In genomic region chr3:49470714-49471420, GRCh38 we compare ENCODE assay signal across 8 cellular contexts. TPM values are rescaled to one million over a fixed set of nuclear protein-coding genes. Genes with fewer than 3 reads are reported as not detected.
DNase-seq lines count a peak whose midpoint lies in the region; ATAC-seq and TF ChIP-seq lines count a peak whose summit lies in the region.

No MANE protein-coding gene starts in this region.

- DNase-seq in CD4-positive, alpha-beta T cell = no peak
- DNase-seq in HT-29 (ENCODE audit: low spot score) (peak; percentile 14), adipocyte (ENCODE audit: low read depth) (peak; percentile 55), left colon (no peak), suprapubic skin (ENCODE audit: low spot score in 2 of 2) (no peak), NCI-H524 (lab: John Stamatoyannopoulos, UW) (no peak)

- no peaks in the 10 kb centered on the region for H3K9me3 Mint-ChIP-seq in CD4-positive, alpha-beta T cell

- WGBS in suprapubic skin = 2% methylated on average over 23 of the region's 23 CpGs

- TF ChIP-seq POLR2A in suprapubic skin (IDR thresholded peaks at IDR 0.05) = no peak

- peak overlapping the region; percentile 86 for H3K27ac ChIP-seq in CD4-positive, alpha-beta T cell (ENCODE audit: low read depth, low read length)
- H3K27ac ChIP-seq in suprapubic skin = peak overlapping the region; percentile 96

- H3K36me3 ChIP-seq in adipocyte (ENCODE audit: control insufficient read depth, insufficient read depth, low read length, severe bottlenecking) (no peaks in the 10 kb centered on the region), suprapubic skin (no peaks in the 10 kb centered on the region)

- peak overlapping the region; percentile 88 for H3K4me3 ChIP-seq in adipocyte (ENCODE audit: low read length)
- H3K4me3 ChIP-seq in suprapubic skin = peak overlapping the region; percentile 83

- peak; percentile 31 for ATAC-seq in CD4-positive, alpha-beta T cell (ENCODE audit: poor library complexity)
- ATAC-seq in GM19438 (IDR thresholded peaks at IDR 0.05; ENCODE audit: low read depth, unreplicated experiment) (peak; percentile 21), left colon (peak; percentile 22), HG03039 (IDR thresholded peaks at IDR 0.05; ENCODE audit: unreplicated experiment) (no peak)

- no peak for TF ChIP-seq CTCF in CD4-positive, alpha-beta T cell (IDR thresholded peaks at IDR 0.05)
- no peak for TF ChIP-seq CTCF in suprapubic skin (IDR thresholded peaks at IDR 0.05)

- H3K27me3 ChIP-seq in CD4-positive, alpha-beta T cell (ENCODE audit: control insufficient read depth, insufficient read depth, low read length) = no peaks in the 10 kb centered on the region
- H3K27me3 ChIP-seq in adipocyte (replicated peaks; ENCODE audit: control insufficient read depth, insufficient read depth, low read length) (no peaks in the 10 kb centered on the region), suprapubic skin (no peaks in the 10 kb centered on the region)

- no peak for TF ChIP-seq EP300 in suprapubic skin (IDR thresholded peaks at IDR 0.05)

- CTCF ChIA-PET in CD4-positive, alpha-beta T cell (lab: Charles Lee) = interaction anchor here (1.7 to 3.4 kb wide), 3 partner anchors 22 to 131 kb away, joined by 6 to 13 read pairs (median 12); partner anchors contain the start of gene USP4

- POLR2A ChIA-PET in CD4-positive, alpha-beta T cell (lab: Charles Lee) = interaction anchor here (0.6 to 2.6 kb wide), 17 partner anchors 8 to 754 kb away, joined by 3 to 43 read pairs (median 6); partner anchors contain the start of genes IP6K2, NDUFAF3, NICN1 and QRICH1

- H3K36me3 Mint-ChIP-seq in CD4-positive, alpha-beta T cell (ENCODE audit: low read depth) = peaks cover 12% of the 10 kb centered on the region

- H3K27ac Mint-ChIP-seq in CD4-positive, alpha-beta T cell = peak overlapping the region; percentile 95

- peak overlapping the region; percentile 93 for H3K9ac ChIP-seq in adipocyte (ENCODE audit: low read length)

- peak overlapping the region; percentile 88 for H3K4me3 Mint-ChIP-seq in CD4-positive, alpha-beta T cell

- intact Hi-C loops in CD4-positive, alpha-beta T cell (cut with DNase I, micrococcal nuclease) = loop anchor here in 1 of 2 experiments (1.0 to 5.0 kb wide), 3 partner anchors 42 to 379 kb away; partner anchors contain the start of genes APEH, NICN1 and QRICH1
- intact Hi-C loops in left colon (cut with DNase I, micrococcal nuclease) = no loop called here

- peaks cover 23% of the 10 kb centered on the region for H3K4me1 Mint-ChIP-seq in CD4-positive, alpha-beta T cell (ENCODE audit: low read depth)

- H3K27me3 Mint-ChIP-seq in CD4-positive, alpha-beta T cell = no peaks in the 10 kb centered on the region

- H3K9me3 ChIP-seq in CD4-positive, alpha-beta T cell (ENCODE audit: control insufficient read depth, low read length) = no peaks in the 10 kb centered on the region
- H3K9me3 ChIP-seq in adipocyte (ENCODE audit: control insufficient read depth, low read length) (no peaks in the 10 kb centered on the region), suprapubic skin (no peaks in the 10 kb centered on the region)

- H3K4me1 ChIP-seq in adipocyte (ENCODE audit: control insufficient read depth, insufficient read depth, low read length) (peaks cover 29% of the 10 kb centered on the region), suprapubic skin (peaks cover 32% of the 10 kb centered on the region)

RNA-seq across cellular contexts. Expression of gene DAG1, which starts 0.8 kb away (rescaled TPM):
- 10 to 100 TPM; 15.0 to 18.3 TPM for total RNA-seq in CD4-positive, alpha-beta T cell
- total RNA-seq in HT-29 (2014; rRNA removed; shearing (Covaris generic)) = 64.2 and 72.9 TPM in 2 replicates
- total RNA-seq in left colon (100 to 1,000 TPM in 1 of 2 donors, 10 to 100 TPM in 1; 88.3 to 107 TPM), suprapubic skin (100 to 1,000 TPM in 1 of 4 donors, 10 to 100 TPM in 3; 42.1 to 102 (median 76.6) TPM)

RNA-seq across cellular contexts. Expression of gene NICN1, which starts 41.7 kb away (rescaled TPM):
- 10 to 100 TPM; 25.0 to 25.1 TPM for total RNA-seq in CD4-positive, alpha-beta T cell
- total RNA-seq in HT-29 (2014; rRNA removed; shearing (Covaris generic)) = 2.5 and 8.2 TPM in 2 replicates
- total RNA-seq in left colon (10 to 100 TPM in 1 of 2 donors, 1 to 10 TPM in 1; 9.6 to 11.9 TPM), suprapubic skin (10 to 100 TPM in 2 of 4 donors, 1 to 10 TPM in 2; 4.7 to 11.5 (median 9.1) TPM)

RNA-seq across cellular contexts. Expression of gene AMT, which starts 48.6 kb away (rescaled TPM):
- total RNA-seq in CD4-positive, alpha-beta T cell = 10 to 100 TPM; 10.5 to 12.7 TPM
- total RNA-seq in HT-29 (2014; rRNA removed; shearing (Covaris generic)) = 0.97 and 3.9 TPM in 2 replicates
- total RNA-seq in left colon (10 to 100 TPM; 21.5 to 24.7 TPM), suprapubic skin (10 to 100 TPM in 1 of 4 donors, 1 to 10 TPM in 3; 2.2 to 17.3 (median 5.0) TPM)

RNA-seq across cellular contexts. Expression of gene TCTA, which starts 58.6 kb away (rescaled TPM):
- total RNA-seq in CD4-positive, alpha-beta T cell = 10 to 100 TPM; 21.4 to 22.0 TPM
- 26.6 TPM in 2 replicates for total RNA-seq in HT-29 (2014; rRNA removed; shearing (Covaris generic))
- total RNA-seq in left colon = 10 to 100 TPM; 39.5 to 41.7 TPM
- 10 to 100 TPM; 10.8 to 25.5 (median 19.6) TPM for total RNA-seq in suprapubic skin

RNA-seq across cellular contexts. Expression of gene RHOA, which starts 59.1 kb away (rescaled TPM):
- total RNA-seq in CD4-positive, alpha-beta T cell = 100 to 1,000 TPM; 256 to 271 TPM
- total RNA-seq in HT-29 (2014; rRNA removed; shearing (Covaris generic)) = 199 and 229 TPM in 2 replicates
- total RNA-seq in left colon = 100 to 1,000 TPM; 466 to 477 TPM
- total RNA-seq in suprapubic skin = 100 to 1,000 TPM; 315 to 373 (median 341) TPM

Comparison
In these comparisons a context has a peak if more than half of its experiments do, and no peak if none do; other contexts are left out.
1. DNase-seq: peak in HT-29 (single experiment) and adipocyte (single experiment); none in CD4-positive, alpha-beta T cell (0 of 10), left colon (0 of 2), suprapubic skin (0 of 2) and NCI-H524 (0 of 2).